ENCODE assay signal across 23 cellular contexts in genomic region chr1:34794790-34795180, GRCh38. TPM values are rescaled to one million over a fixed set of nuclear protein-coding genes. Genes with fewer than 3 reads are reported as not detected.
A peak's percentile ranks its signal among the peaks of the same experiment; 100 is the strongest.
DNase-seq lines count a peak whose midpoint lies in the region; ATAC-seq and TF ChIP-seq lines count a peak whose summit lies in the region.
"Had no signal": no experiment of that assay in that cellular context is flagged by ENCODE, and none has a peak within 500 bp of the region (broad histone marks: within the 10 kb centered on the region; RNA-seq: fewer than 3 reads in every experiment).

No MANE protein-coding gene starts in this region.

- peak overlapping the region; percentile 48 for H3K4me3 ChIP-seq in suprapubic skin

- H3K27ac Mint-ChIP-seq in chondrocyte (ENCODE audit: unreplicated experiment), result no peak overlapping the region
- H3K27ac Mint-ChIP-seq in natural killer cell treated with Interleukin-12 subunit alpha and Interleukin-12 subunit beta and Interleukin-15 and Interleukin-18, amount 100 ng/mL, for 72 hours, result no peak overlapping the region
- H3K27ac Mint-ChIP-seq: activated CD4-positive, alpha-beta T cell treated with anti-CD3 and anti-CD28 coated beads, Interleukin-2, amount 10 ng/mL, durations not matched to agents 24 days and 14 days; activated naive CD4-positive, alpha-beta T cell treated with anti-CD3 and anti-CD28 coated beads, Interleukin-2, amount 10 ng/mL, durations not matched to agents 7 days and 5 days; activated T-cell treated with anti-CD3 and anti-CD28 coated beads, Interleukin-2, amount 50 U/mL, for 72 hours; CD8-positive, alpha-beta T cell had no signal

- no peak for TF ChIP-seq EP300 in suprapubic skin (IDR thresholded peaks at IDR 0.05)

- no peaks in the 10 kb centered on the region for H3K9me3 ChIP-seq in suprapubic skin

- no peak for ATAC-seq in HG03378 (IDR thresholded peaks at IDR 0.05; ENCODE audit: unreplicated experiment)
- no peak for ATAC-seq in natural killer cell treated with Interleukin-12 subunit alpha and Interleukin-12 subunit beta and Interleukin-15 and Interleukin-18, amount 100 ng/mL, for 72 hours
- ATAC-seq: activated T-cell treated with anti-CD3 and anti-CD28 coated beads, Interleukin-2, amount 50 U/mL, for 72 hours; CD8-positive, alpha-beta T cell had no signal

- TF ChIP-seq POLR2A in suprapubic skin (IDR thresholded peaks at IDR 0.05) (no peak), erythroblast (IDR thresholded peaks at IDR 0.05; ENCODE audit: low read length) (no peak)

- no peaks in the 10 kb centered on the region for H3K36me3 ChIP-seq in suprapubic skin

- H3K9me3 Mint-ChIP-seq in chondrocyte (ENCODE audit: low read depth), result no peaks in the 10 kb centered on the region
- H3K9me3 Mint-ChIP-seq in natural killer cell treated with Interleukin-12 subunit alpha and Interleukin-12 subunit beta and Interleukin-15 and Interleukin-18, amount 100 ng/mL, for 72 hours, result no peaks in the 10 kb centered on the region
- H3K9me3 Mint-ChIP-seq: activated CD4-positive, alpha-beta T cell treated with anti-CD3 and anti-CD28 coated beads, Interleukin-2, amount 10 ng/mL, durations not matched to agents 24 days and 14 days; activated naive CD4-positive, alpha-beta T cell treated with anti-CD3 and anti-CD28 coated beads, Interleukin-2, amount 10 ng/mL, durations not matched to agents 7 days and 5 days; activated T-cell treated with anti-CD3 and anti-CD28 coated beads, Interleukin-2, amount 50 U/mL, for 72 hours; CD8-positive, alpha-beta T cell had no signal

- peaks cover 19% of the 10 kb centered on the region for H3K27me3 ChIP-seq in suprapubic skin

- peaks cover 37% of the 10 kb centered on the region for H3K4me1 Mint-ChIP-seq in chondrocyte (ENCODE audit: low read depth)
- H3K4me1 Mint-ChIP-seq in natural killer cell treated with Interleukin-12 subunit alpha and Interleukin-12 subunit beta and Interleukin-15 and Interleukin-18, amount 100 ng/mL, for 72 hours (ENCODE audit: low read depth in 2 of 2), result peaks cover 0 to 25% of the 10 kb centered on the region in 2 donors

- no peak overlapping the region for H3K27ac ChIP-seq in suprapubic skin

- peaks cover 15% of the 10 kb centered on the region for H3K4me1 ChIP-seq in suprapubic skin

- TF ChIP-seq CTCF in chondrocyte (IDR thresholded peaks at IDR 0.05), result no peak
- TF ChIP-seq CTCF in suprapubic skin (IDR thresholded peaks at IDR 0.05), result no peak

- H3K27me3 Mint-ChIP-seq in chondrocyte (ENCODE audit: low read depth), result peaks cover 7% of the 10 kb centered on the region
- H3K27me3 Mint-ChIP-seq in natural killer cell treated with Interleukin-12 subunit alpha and Interleukin-12 subunit beta and Interleukin-15 and Interleukin-18, amount 100 ng/mL, for 72 hours, result peaks cover 9 to 14% of the 10 kb centered on the region in 2 donors

- 79% methylated on average over 11 of the region's 12 CpGs for WGBS in suprapubic skin

- H3K4me3 Mint-ChIP-seq in chondrocyte (ENCODE audit: unreplicated experiment), result peak overlapping the region; percentile 10
- H3K4me3 Mint-ChIP-seq in natural killer cell treated with Interleukin-12 subunit alpha and Interleukin-12 subunit beta and Interleukin-15 and Interleukin-18, amount 100 ng/mL, for 72 hours, result no peak overlapping the region
- H3K4me3 Mint-ChIP-seq: activated CD4-positive, alpha-beta T cell treated with anti-CD3 and anti-CD28 coated beads, Interleukin-2, amount 10 ng/mL, durations not matched to agents 24 days and 14 days; activated naive CD4-positive, alpha-beta T cell treated with anti-CD3 and anti-CD28 coated beads, Interleukin-2, amount 10 ng/mL, durations not matched to agents 7 days and 5 days; activated T-cell treated with anti-CD3 and anti-CD28 coated beads, Interleukin-2, amount 50 U/mL, for 72 hours; CD8-positive, alpha-beta T cell had no signal

- peaks cover 14% of the 10 kb centered on the region for H3K36me3 Mint-ChIP-seq in chondrocyte (ENCODE audit: low read depth)
- H3K36me3 Mint-ChIP-seq in natural killer cell treated with Interleukin-12 subunit alpha and Interleukin-12 subunit beta and Interleukin-15 and Interleukin-18, amount 100 ng/mL, for 72 hours, result no peaks in the 10 kb centered on the region
- H3K36me3 Mint-ChIP-seq: activated naive CD4-positive, alpha-beta T cell treated with anti-CD3 and anti-CD28 coated beads, Interleukin-2, amount 10 ng/mL, durations not matched to agents 7 days and 5 days; CD8-positive, alpha-beta T cell had no signal

- DNase-seq in chondrocyte (ENCODE audit: low spot score) (no peak), iPS-NIHi11 (ENCODE audit: low spot score) (peak; percentile 2), suprapubic skin (ENCODE audit: low spot score in 2 of 2) (no peak), erythroblast (lab: John Stamatoyannopoulos, UW) (no peak)
- DNase-seq in natural killer cell treated with Interleukin-12 subunit alpha and Interleukin-12 subunit beta and Interleukin-15 and Interleukin-18, amount 100 ng/mL, for 72 hours (ENCODE audit: low spot score), result no peak
- DNase-seq: activated CD4-positive, alpha-beta T cell treated with anti-CD3 and anti-CD28 coated beads, Interleukin-2, amount 10 ng/mL, durations not matched to agents 24 days and 14 days; activated naive CD4-positive, alpha-beta T cell treated with anti-CD3 and anti-CD28 coated beads, Interleukin-2, amount 10 ng/mL, durations not matched to agents 7 days and 5 days; activated T-cell treated with anti-CD3 and anti-CD28 coated beads, Interleukin-2, amount 50 U/mL, for 72 hours; CD8-positive, alpha-beta T cell; central memory CD4-positive, alpha-beta T cell; foreskin melanocyte; islet precursor cell; NCI-H1048; NCI-H187; NCI-H526; nucleus accumbens; stimulated activated CD4-positive, alpha-beta T cell treated with anti-CD3 and anti-CD28 coated beads, Interleukin-4, amount 100 ng/mL, for 4 hours; T-helper 2 cell had no signal

RNA-seq across cellular contexts. Expression of gene GJA4, which starts 2.0 kb away (rescaled TPM):
- 0.87 to 11.6 TPM (median 10.7 TPM) in 3 replicates for total RNA-seq in chondrocyte
- total RNA-seq in suprapubic skin, result 10 to 100 TPM in 3 of 4 donors, 1 to 10 TPM in 1; 5.3 to 15.2 (median 11.8) TPM
- total RNA-seq in natural killer cell treated with Interleukin-12 subunit alpha and Interleukin-12 subunit beta and Interleukin-15 and Interleukin-18, amount 100 ng/mL, for 72 hours, result 1 to 10 TPM in 1 of 2 donors, under 1 TPM in 1; 0.86 to 5.9 TPM
- total RNA-seq: activated CD4-positive, alpha-beta T cell treated with anti-CD3 and anti-CD28 coated beads, Interleukin-2, amount 10 ng/mL, durations not matched to agents 24 days and 14 days; CD8-positive, alpha-beta T cell; epithelial cell of proximal tubule; G401; H4; LHCN-M2 had no signal

RNA-seq across cellular contexts. Expression of gene GJB3, which starts 13.8 kb away (rescaled TPM):
- not detected in 3 replicates for total RNA-seq in chondrocyte
- total RNA-seq in suprapubic skin, result 100 to 1,000 TPM in 3 of 4 donors, 10 to 100 TPM in 1; 76.0 to 268 (median 186) TPM
- total RNA-seq in natural killer cell treated with Interleukin-12 subunit alpha and Interleukin-12 subunit beta and Interleukin-15 and Interleukin-18, amount 100 ng/mL, for 72 hours, result not detected
- total RNA-seq: activated CD4-positive, alpha-beta T cell treated with anti-CD3 and anti-CD28 coated beads, Interleukin-2, amount 10 ng/mL, durations not matched to agents 24 days and 14 days; activated T-cell treated with anti-CD3 and anti-CD28 coated beads, Interleukin-2, amount 50 U/mL, for 72 hours; CD8-positive, alpha-beta T cell; G401; H4; LHCN-M2 had no signal

RNA-seq across cellular contexts. Expression of gene GJB4, which starts 35.2 kb away (rescaled TPM):
- not detected in 3 replicates for total RNA-seq in chondrocyte
- total RNA-seq in suprapubic skin, result 10 to 100 TPM; 13.7 to 41.4 (median 35.5) TPM
- not detected for total RNA-seq in natural killer cell treated with Interleukin-12 subunit alpha and Interleukin-12 subunit beta and Interleukin-15 and Interleukin-18, amount 100 ng/mL, for 72 hours
- total RNA-seq: activated CD4-positive, alpha-beta T cell treated with anti-CD3 and anti-CD28 coated beads, Interleukin-2, amount 10 ng/mL, durations not matched to agents 24 days and 14 days; activated T-cell treated with anti-CD3 and anti-CD28 coated beads, Interleukin-2, amount 50 U/mL, for 72 hours; CD8-positive, alpha-beta T cell; G401; H4; LHCN-M2 had no signal

RNA-seq across cellular contexts. Expression of gene GJB5, which starts 39.9 kb away (rescaled TPM):
- total RNA-seq in chondrocyte, result not detected in 3 replicates
- 100 to 1,000 TPM in 2 of 4 donors, 10 to 100 TPM in 2; 45.8 to 164 (median 123) TPM for total RNA-seq in suprapubic skin
- not detected for total RNA-seq in natural killer cell treated with Interleukin-12 subunit alpha and Interleukin-12 subunit beta and Interleukin-15 and Interleukin-18, amount 100 ng/mL, for 72 hours
- total RNA-seq: activated CD4-positive, alpha-beta T cell treated with anti-CD3 and anti-CD28 coated beads, Interleukin-2, amount 10 ng/mL, durations not matched to agents 24 days and 14 days; activated T-cell treated with anti-CD3 and anti-CD28 coated beads, Interleukin-2, amount 50 U/mL, for 72 hours; CD8-positive, alpha-beta T cell; epithelial cell of proximal tubule; H4; LHCN-M2 had no signal

Comparison
In these comparisons a context has a peak if more than half of its experiments do, and no peak if none do; other contexts are left out.
1. RNA of gene GJB3, which starts 13.8 kb away (total RNA-seq): 76.0 to 268 TPM in suprapubic skin; not detected in chondrocyte and not detected in natural killer cell treated with Interleukin-12 subunit alpha and Interleukin-12 subunit beta and Interleukin-15 and Interleukin-18, amount 100 ng/mL, for 72 hours; every median in the first group is over 10 times any median in the second.
2. RNA of gene GJB4, which starts 35.2 kb away (total RNA-seq): 13.7 to 41.4 TPM in suprapubic skin; not detected in chondrocyte and not detected in natural killer cell treated with Interleukin-12 subunit alpha and Interleukin-12 subunit beta and Interleukin-15 and Interleukin-18, amount 100 ng/mL, for 72 hours; every median in the first group is over 10 times any median in the second.